In the genomic region with DNA sequence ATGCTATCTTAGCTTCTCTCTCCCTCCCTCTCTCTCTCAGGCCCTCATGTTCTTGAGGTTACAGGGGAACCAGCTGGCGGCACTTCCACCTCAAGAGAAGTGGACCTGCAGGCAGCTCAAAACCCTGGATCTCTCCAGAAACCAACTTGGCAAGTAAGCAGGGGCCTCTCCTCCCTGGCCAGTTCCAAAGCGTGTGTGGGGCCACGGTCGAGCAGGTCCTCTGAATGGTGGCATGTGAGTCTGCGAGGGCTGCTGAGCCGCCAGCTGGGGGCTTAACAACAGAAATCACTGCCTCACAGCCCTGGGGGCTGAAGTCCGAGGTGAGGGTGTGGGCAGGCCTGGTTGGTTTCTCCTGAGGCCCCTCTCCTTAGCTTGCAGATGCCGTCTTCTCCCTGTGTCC, we compare ENCODE assay signal across 23 cellular contexts.
DNase-seq lines count a peak whose midpoint lies in the region; ATAC-seq, FAIRE-seq and TF ChIP-seq lines count a peak whose summit lies in the region.
"Had no signal": no experiment of that assay in that cellular context is flagged by ENCODE, and none has a peak within 500 bp of the region (broad histone marks: within the 10 kb centered on the region; RNA-seq: fewer than 3 reads in every experiment).

No MANE protein-coding gene starts in this region.

- ATAC-seq in Right ventricle myocardium inferior (no peak), HG03565 (IDR thresholded peaks at IDR 0.05; ENCODE audit: unreplicated experiment) (no peak)
- ATAC-seq: T-cell had no signal

- FAIRE-seq in H1 (lab: Jason Lieb, UNC): no peak
- FAIRE-seq: bronchial epithelial cell, G401.6 had no signal

- H4K5ac ChIP-seq in H1 (ENCODE audit: insufficient read length, low read depth, low read length): no peak overlapping the region

- H2BK20ac ChIP-seq in H1 (ENCODE audit: low read length): peak overlapping the region; percentile 64; the same call in 1 of the 2 replicates

- no peak overlapping the region for H3K18ac ChIP-seq in H1 (ENCODE audit: extremely low read depth, low read length)

- H3K27ac ChIP-seq in right atrium auricular region (no peak overlapping the region), H1 (ENCODE audit: low read depth, low read length) (no peak overlapping the region), vagina (no peak overlapping the region)
- H3K27ac ChIP-seq: C4-2B, psoas muscle had no signal

- intact Hi-C loops in Right ventricle myocardium inferior (cut with DNase I) (loop anchor here (2.0 kb wide), 1 partner anchor 75 kb away; no protein-coding TSS in a partner anchor), vagina (cut with DNase I) (no loop called here)

- no peaks in the 10 kb centered on the region for H3K27me3 Mint-ChIP-seq in neural crest cell (ENCODE audit: low read depth)
- H3K27me3 Mint-ChIP-seq: memory B cell, naive B cell had no signal

- H2BK12ac ChIP-seq in H1 (ENCODE audit: low read depth, low read length): peak overlapping the region; percentile 22; the same call in 1 of the 2 replicates

- no peak overlapping the region for H4K8ac ChIP-seq in H1 (ENCODE audit: extremely low read depth, insufficient read depth, low read length)

- TF ChIP-seq CTCF in right atrium auricular region (IDR thresholded peaks at IDR 0.05): no peak
- TF ChIP-seq CTCF in H1 (IDR thresholded peaks at IDR 0.05; ENCODE audit: control extremely low read depth in 1 of 3, insufficient read depth in 1 of 3, low read depth in 1 of 3, low read length in 3 of 3): no peak
- TF ChIP-seq CTCF in neural crest cell (conservative IDR thresholded peaks at IDR 0.05): no peak
- TF ChIP-seq CTCF in vagina (IDR thresholded peaks at IDR 0.05): no peak

- 87% methylated on average over 8 of the region's 8 CpGs; no CpG with 5 or more reads in 1 of the 2 experiments for WGBS in H1 (ENCODE audit: extremely low coverage in 1 of 2, insufficient coverage in 1 of 2, insufficient read length in 1 of 2, insufficient replicate concordance in 2 of 2, low coverage in 1 of 2, low lambda C conversion rate in 2 of 2, missing lambda C conversion rate in 1 of 2), 2 experiments

- no peaks in the 10 kb centered on the region for H3K79me2 ChIP-seq in H1 (ENCODE audit: control insufficient read depth in 1 of 2, insufficient read depth in 2 of 2, low read length in 2 of 2)

- TF ChIP-seq POLR2A in H1 (IDR thresholded peaks at IDR 0.05; ENCODE audit: control extremely low read depth in 1 of 2, low read depth in 2 of 2, low read length in 2 of 2) (no peak), vagina (IDR thresholded peaks at IDR 0.05) (no peak)

- no peaks in the 10 kb centered on the region for H3K9me3 ChIP-seq in right atrium auricular region
- no peaks in the 10 kb centered on the region for H3K9me3 ChIP-seq in H1 (ENCODE audit: insufficient read depth in 2 of 2, low read depth in 1 of 2, low read length in 1 of 2)
- H3K9me3 ChIP-seq in vagina: no peaks in the 10 kb centered on the region
- H3K9me3 ChIP-seq: psoas muscle had no signal

- no peak overlapping the region for H2AK5ac ChIP-seq in H1 (ENCODE audit: low read depth, low read length)

- H2AFZ ChIP-seq in H1 (ENCODE audit: low read length): no peak overlapping the region

- H4K20me1 ChIP-seq in H1 (replicated peaks in 1 of 2; ENCODE audit: control insufficient read depth in 1 of 2, insufficient read depth in 2 of 2, low read length in 2 of 2): no peaks in the 10 kb centered on the region

- peak overlapping the region; percentile 61; the same call in 1 of the 2 replicates for H2BK5ac ChIP-seq in H1 (ENCODE audit: low read depth, low read length)

- no peak overlapping the region for H3K4me2 ChIP-seq in H1 (ENCODE audit: insufficient read depth in 1 of 2, low read depth in 2 of 2, low read length in 2 of 2)

- H3K27me3 ChIP-seq in right atrium auricular region: no peaks in the 10 kb centered on the region
- H3K27me3 ChIP-seq in H1 (replicated peaks in 1 of 4; ENCODE audit: control insufficient read depth in 3 of 4, extremely low read depth in 1 of 4, insufficient read depth in 3 of 4, low read length in 3 of 4): no peaks in the 10 kb centered on the region
- H3K27me3 ChIP-seq in vagina: no peaks in the 10 kb centered on the region
- H3K27me3 ChIP-seq: dorsolateral prefrontal cortex had no signal

- H3K4me3 Mint-ChIP-seq in neural crest cell: no peak overlapping the region
- H3K4me3 Mint-ChIP-seq: memory B cell, T-cell had no signal

- no peak for TF ChIP-seq RAD21 in H1 (IDR thresholded peaks at IDR 0.05 in 1 of 2, conservative IDR thresholded peaks at IDR 0.05 in 1 of 2; ENCODE audit: low read depth in 2 of 2, low read length in 2 of 2)

- H3K27ac Mint-ChIP-seq in neural crest cell (ENCODE audit: unreplicated experiment): peak overlapping the region; percentile 63
- H3K27ac Mint-ChIP-seq: memory B cell, T-cell had no signal

- no peak overlapping the region for H3K56ac ChIP-seq in H1 (replicated peaks; ENCODE audit: insufficient read length, low read depth, low read length)

- no peaks in the 10 kb centered on the region for H3K36me3 Mint-ChIP-seq in neural crest cell (ENCODE audit: low read depth)
- H3K36me3 Mint-ChIP-seq: T-cell had no signal

- peaks cover 4% of the 10 kb centered on the region for H3K36me3 ChIP-seq in right atrium auricular region
- H3K36me3 ChIP-seq in H1 (ENCODE audit: control insufficient read depth in 2 of 4, insufficient read depth in 4 of 4, low read length in 3 of 4): no peaks in the 10 kb centered on the region
- peaks cover 0 to 14% of the 10 kb centered on the region in 2 donors for H3K36me3 ChIP-seq in vagina

- H2BK120ac ChIP-seq in H1 (replicated peaks; ENCODE audit: low read depth, low read length): no peak overlapping the region

- H3K4me1 Mint-ChIP-seq in neural crest cell: peaks cover 30% of the 10 kb centered on the region
- H3K4me1 Mint-ChIP-seq: memory B cell had no signal

- H4K91ac ChIP-seq in H1 (replicated peaks; ENCODE audit: insufficient read length, low read length): no peak overlapping the region

- DNase-seq in right atrium auricular region (ENCODE audit: low spot score) (peak; percentile 54), Right ventricle myocardium inferior (ENCODE audit: missing footprints) (no peak), H1 (ENCODE audit: low read depth in 1 of 2, low spot score in 2 of 2) (no peak), neural crest cell (ENCODE audit: low read depth, low spot score) (no peak), vagina (ENCODE audit: extremely low spot score in 2 of 2) (peak; percentile 81 to 87), NCI-H1105 (lab: John Stamatoyannopoulos, UW) (no peak)
- DNase-seq in activated naive CD4-positive, alpha-beta T cell treated with Interleukin-2 at 50 U/mL for 16 hours: no peak
- DNase-seq: activated CD4-positive, alpha-beta T cell treated with anti-CD3 and anti-CD28 coated beads for 4 hours; activated effector memory CD4-positive, alpha-beta T cell treated with anti-CD3 and anti-CD28 coated beads, Interleukin-2, amount 50 U/mL, for 16 hours; MM.1S; naive B cell; NCI-H146; NCI-H526; psoas muscle; SHP77 treated with DMSO at 0.1 percent for 48 hours; substantia nigra had no signal

- H3K4me3 ChIP-seq in right atrium auricular region: no peak overlapping the region
- H3K4me3 ChIP-seq in H1 (ENCODE audit: extremely low read depth in 1 of 4, insufficient read depth in 2 of 4, low read depth in 3 of 4, low read length in 4 of 4): no peak overlapping the region
- no peak overlapping the region for H3K4me3 ChIP-seq in vagina
- H3K4me3 ChIP-seq: dorsolateral prefrontal cortex, psoas muscle had no signal

- no peak overlapping the region for H2BK15ac ChIP-seq in H1 (ENCODE audit: low read length)

- no peaks in the 10 kb centered on the region for H3K9me3 Mint-ChIP-seq in neural crest cell
- H3K9me3 Mint-ChIP-seq: memory B cell, naive B cell, T-cell had no signal

- TF ChIP-seq EP300 in H1 (IDR thresholded peaks at IDR 0.05; ENCODE audit: borderline replicate concordance in 1 of 2, low read depth in 2 of 2, low read length in 2 of 2): no peak

- no peak overlapping the region for H3K23ac ChIP-seq in H1 (ENCODE audit: insufficient read length)

- H3K4me1 ChIP-seq in right atrium auricular region: peaks cover 0 to 5% of the 10 kb centered on the region in 2 donors
- H3K4me1 ChIP-seq in H1 (replicated peaks in 1 of 4; ENCODE audit: control insufficient read depth in 3 of 4, insufficient read depth in 4 of 4, low read length in 3 of 4): peaks cover 0 to 9% (median 4%) of the 10 kb centered on the region in 4 experiments; a peak in 5 of 7 replicates
- H3K4me1 ChIP-seq in vagina: no peaks in the 10 kb centered on the region
- H3K4me1 ChIP-seq: psoas muscle had no signal

- no peak overlapping the region for H3K4ac ChIP-seq in H1 (replicated peaks; ENCODE audit: insufficient read length, low read depth, low read length)

- H3K14ac ChIP-seq in H1 (ENCODE audit: insufficient read length): no peak overlapping the region

- H3K9ac ChIP-seq in H1 (replicated peaks in 1 of 4; ENCODE audit: extremely low read depth in 1 of 4, low read depth in 3 of 4, low read length in 3 of 4): no peak overlapping the region

- no peaks in the 10 kb centered on the region for H3K79me1 ChIP-seq in H1 (ENCODE audit: low read depth, low read length)

- H3K23me2 ChIP-seq in H1 (ENCODE audit: low read depth, low read length): no peaks in the 10 kb centered on the region; the same call in 1 of the 2 replicates

- CTCF ChIA-PET in H1 (lab: Charles Lee; ENCODE audit: partially characterized antibody): interaction anchor here (0.6 to 22.3 kb wide), 35 partner anchors 9 to 274 kb away, joined by 3 to 405 read pairs (median 4); a partner anchor contains a TSS

- POLR2A ChIA-PET in H1 (lab: Charles Lee; ENCODE audit: partially characterized antibody): interaction anchor here (1.0 kb wide), 1 partner anchor 236 kb away, joined by 3 read pairs; no protein-coding TSS in a partner anchor

TF ChIP-seq in H1, 55 proteins besides CTCF, POLR2A, EP300 and RAD21:
- TF ChIP-seq, protein P1, sequence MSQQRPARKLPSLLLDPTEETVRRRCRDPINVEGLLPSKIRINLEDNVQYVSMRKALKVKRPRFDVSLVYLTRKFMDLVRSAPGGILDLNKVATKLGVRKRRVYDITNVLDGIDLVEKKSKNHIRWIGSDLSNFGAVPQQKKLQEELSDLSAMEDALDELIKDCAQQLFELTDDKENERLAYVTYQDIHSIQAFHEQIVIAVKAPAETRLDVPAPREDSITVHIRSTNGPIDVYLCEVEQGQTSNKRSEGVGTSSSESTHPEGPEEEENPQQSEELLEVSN (IDR thresholded peaks at IDR 0.05): no peak
- TF ChIP-seq CBX8 (IDR thresholded peaks at IDR 0.05; ENCODE audit: borderline replicate concordance, low read depth, low read length) (no peak), SUZ12 (IDR thresholded peaks at IDR 0.05; ENCODE audit: low read length) (no peak)

Comparison
In these comparisons a context has a peak if more than half of its experiments do, and no peak if none do; other contexts are left out.
1. DNase-seq: peak in right atrium auricular region (single experiment) and vagina (2 of 2); none in Right ventricle myocardium inferior (single experiment), H1 (0 of 2), neural crest cell (single experiment), activated naive CD4-positive, alpha-beta T cell treated with Interleukin-2 at 50 U/mL for 16 hours (single experiment) and NCI-H1105 (single experiment).